In genomic region chr15:98330692-98331435, GRCh38 we compare ENCODE assay signal across 17 cellular contexts.
"Had no signal": no experiment of that assay in that cellular context is flagged by ENCODE, and none has a peak within 500 bp of the region (broad histone marks: within the 10 kb centered on the region; RNA-seq: fewer than 3 reads in every experiment).

No MANE protein-coding gene starts in this region.

- DNase-seq: activated CD4-positive, alpha-beta memory T cell treated with anti-CD3 and anti-CD28 coated beads, Interleukin-2, amount 10 ng/mL, durations not matched to agents 7 days and 5 days; activated CD4-positive, alpha-beta T cell treated with anti-CD3 and anti-CD28 coated beads for 36 hours; activated T-cell treated with anti-CD3 and anti-CD28 coated beads, Interleukin-2, amount 50 U/mL, for 24 hours; amniotic stem cell; caudate nucleus; left ventricle myocardium inferior; naive B cell; stimulated activated CD4-positive, alpha-beta T cell treated with anti-CD3 and anti-CD28 coated beads, Interleukin-12 subunit alpha, Interleukin-12 subunit beta, amount 100 ng/mL, for 4 hours; stimulated activated CD4-positive, alpha-beta T cell treated with anti-CD3 and anti-CD28 coated beads, Interleukin-2, amount 100 ng/mL, for 24 hours; stomach; testis; upper lobe of left lung; WERI-Rb-1 had no signal

- H3K9me3 ChIP-seq: left ventricle myocardium inferior, neutrophil, testis, upper lobe of left lung had no signal

- H3K4me3 ChIP-seq: left ventricle myocardium inferior, stomach, testis, upper lobe of left lung had no signal

- ATAC-seq: activated CD4-positive, alpha-beta T cell treated with anti-CD3 and anti-CD28 coated beads for 36 hours; esophagus mucosa had no signal

- H3K4me1 Mint-ChIP-seq: activated CD4-positive, alpha-beta memory T cell treated with anti-CD3 and anti-CD28 coated beads, Interleukin-2, amount 10 ng/mL, durations not matched to agents 7 days and 5 days; activated CD4-positive, alpha-beta T cell treated with anti-CD3 and anti-CD28 coated beads for 36 hours; activated naive CD4-positive, alpha-beta T cell treated with anti-CD3 and anti-CD28 coated beads, Interleukin-2, amount 50 U/mL, for 24 hours; naive B cell had no signal

- H3K27ac Mint-ChIP-seq: activated CD4-positive, alpha-beta memory T cell treated with anti-CD3 and anti-CD28 coated beads, Interleukin-2, amount 10 ng/mL, durations not matched to agents 7 days and 5 days; activated CD4-positive, alpha-beta T cell treated with anti-CD3 and anti-CD28 coated beads for 36 hours; activated naive CD4-positive, alpha-beta T cell treated with anti-CD3 and anti-CD28 coated beads, Interleukin-2, amount 50 U/mL, for 24 hours; activated T-cell treated with anti-CD3 and anti-CD28 coated beads, Interleukin-2, amount 50 U/mL, for 24 hours; naive B cell had no signal

- H3K4me3 Mint-ChIP-seq: activated CD4-positive, alpha-beta memory T cell treated with anti-CD3 and anti-CD28 coated beads, Interleukin-2, amount 10 ng/mL, durations not matched to agents 7 days and 5 days; activated CD4-positive, alpha-beta T cell treated with anti-CD3 and anti-CD28 coated beads for 36 hours; activated naive CD4-positive, alpha-beta T cell treated with anti-CD3 and anti-CD28 coated beads, Interleukin-2, amount 50 U/mL, for 24 hours; activated T-cell treated with anti-CD3 and anti-CD28 coated beads, Interleukin-2, amount 50 U/mL, for 24 hours had no signal

- H3K27me3 Mint-ChIP-seq: activated CD4-positive, alpha-beta memory T cell treated with anti-CD3 and anti-CD28 coated beads, Interleukin-2, amount 10 ng/mL, durations not matched to agents 7 days and 5 days had no signal

- H3K4me1 ChIP-seq: left ventricle myocardium inferior, parathyroid adenoma, stomach, testis, upper lobe of left lung had no signal

- H3K36me3 Mint-ChIP-seq: activated naive CD4-positive, alpha-beta T cell treated with anti-CD3 and anti-CD28 coated beads, Interleukin-2, amount 50 U/mL, for 24 hours; naive B cell had no signal

- H3K36me3 ChIP-seq: left ventricle myocardium inferior, neutrophil, stomach, upper lobe of left lung, WERI-Rb-1 had no signal

- H3K27ac ChIP-seq: left ventricle myocardium inferior, neutrophil, parathyroid adenoma, stomach, testis, upper lobe of left lung, WERI-Rb-1 had no signal

- H3K27me3 ChIP-seq: neutrophil, testis, upper lobe of left lung had no signal

- H3K9me3 Mint-ChIP-seq: activated CD4-positive, alpha-beta memory T cell treated with anti-CD3 and anti-CD28 coated beads, Interleukin-2, amount 10 ng/mL, durations not matched to agents 7 days and 5 days; activated naive CD4-positive, alpha-beta T cell treated with anti-CD3 and anti-CD28 coated beads, Interleukin-2, amount 50 U/mL, for 24 hours; activated T-cell treated with anti-CD3 and anti-CD28 coated beads, Interleukin-2, amount 50 U/mL, for 24 hours had no signal
